ENCODE assay signal across 8 cellular contexts in the genomic region with DNA sequence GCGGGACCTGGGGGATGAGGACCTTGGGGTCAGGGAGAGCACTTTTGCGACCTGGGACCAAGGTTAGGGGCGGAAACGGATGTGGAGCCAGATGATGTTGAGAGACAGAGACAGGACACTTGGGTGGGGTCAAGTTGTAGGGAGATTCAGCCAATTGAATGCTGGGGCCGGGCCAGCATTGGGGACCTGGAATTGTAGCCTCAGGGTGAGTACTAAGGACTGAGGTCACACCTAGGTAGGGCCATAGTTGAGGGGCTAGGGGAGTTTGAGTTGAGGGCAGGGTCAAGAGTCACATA. TPM values are rescaled to one million over a fixed set of nuclear protein-coding genes. Genes with fewer than 3 reads are reported as not detected.
A peak's percentile ranks its signal among the peaks of the same experiment; 100 is the strongest.
DNase-seq lines count a peak whose midpoint lies in the region; ATAC-seq and TF ChIP-seq lines count a peak whose summit lies in the region.

No MANE protein-coding gene starts in this region.

- H3K4me1 Mint-ChIP-seq in activated B cell treated with CpG ODN at 0.5 μM for 24 hours = peaks cover 15% of the 10 kb centered on the region
- peaks cover 23% of the 10 kb centered on the region for H3K4me1 Mint-ChIP-seq in stimulated activated memory B cell treated with anti-CD40 and anti-IgM and Interleukin-4, amounts not matched to agents 10 μg/mL and 1 μg/mL and 100 μg/mL, for 72 hours

- intact Hi-C loops in activated B cell treated with CpG ODN at 0.5 μM for 24 hours (cut with micrococcal nuclease) = loop anchor here (1.0 to 5.0 kb wide), 10 partner anchors 12 to 469 kb away; a partner anchor contains a TSS

- H3K27me3 ChIP-seq in iPS DF 6.9 (ENCODE audit: control insufficient read depth, insufficient read depth, low read length) = no peaks in the 10 kb centered on the region

- no CpG with 5 or more reads among the region's 5 CpGs for WGBS in iPS DF 6.9 (ENCODE audit: insufficient coverage, insufficient read length)

- H3K36me3 ChIP-seq in iPS DF 6.9 (ENCODE audit: control insufficient read depth, insufficient read depth, low read length) = peaks cover 7% of the 10 kb centered on the region; the same call in 1 of the 2 replicates

- no peak for ATAC-seq in activated B cell treated with CpG ODN at 0.5 μM for 24 hours (ENCODE audit: low read depth)
- no peak for ATAC-seq in stimulated activated memory B cell treated with anti-CD40 and anti-IgM and Interleukin-4, amounts not matched to agents 10 μg/mL and 1 μg/mL and 100 μg/mL, for 72 hours
- ATAC-seq in GM18502 (IDR thresholded peaks at IDR 0.05; ENCODE audit: poor library complexity, unreplicated experiment) = no peak
- no peak for ATAC-seq in GM19397 (IDR thresholded peaks at IDR 0.05; ENCODE audit: unreplicated experiment)

- peak overlapping the region; percentile 6; the same call in 1 of the 2 replicates for H3K4me3 ChIP-seq in iPS DF 6.9 (ENCODE audit: low read length)

- H3K27ac Mint-ChIP-seq in activated B cell treated with CpG ODN at 0.5 μM for 24 hours = peak overlapping the region; percentile 73
- peak overlapping the region; percentile 97 for H3K27ac Mint-ChIP-seq in stimulated activated memory B cell treated with anti-CD40 and anti-IgM and Interleukin-4, amounts not matched to agents 10 μg/mL and 1 μg/mL and 100 μg/mL, for 72 hours

- H3K4me1 ChIP-seq in iPS DF 6.9 (ENCODE audit: control insufficient read depth, insufficient read depth, low read length) = peaks cover 2% of the 10 kb centered on the region

- no peak overlapping the region for H3K27ac ChIP-seq in iPS DF 6.9 (ENCODE audit: low read length)

- H3K9me3 Mint-ChIP-seq in activated B cell treated with CpG ODN at 0.5 μM for 24 hours = no peaks in the 10 kb centered on the region
- H3K9me3 Mint-ChIP-seq in stimulated activated memory B cell treated with anti-CD40 and anti-IgM and Interleukin-4, amounts not matched to agents 10 μg/mL and 1 μg/mL and 100 μg/mL, for 72 hours = no peaks in the 10 kb centered on the region

- peak; percentile 46 for DNase-seq in DMS53 (lab: John Stamatoyannopoulos, UW)
- no peak for DNase-seq in DMS53 treated with DMSO at 0.1 percent for 48 hours (lab: John Stamatoyannopoulos, UW; ENCODE audit: unreplicated experiment)
- no peak for DNase-seq in activated B cell treated with CpG ODN at 0.5 μM for 24 hours
- DNase-seq in iPS DF 6.9 (ENCODE audit: low read depth, low spot score) = no peak
- DNase-seq in GF-D8 (lab: John Stamatoyannopoulos, UW) = no peak

- CTCF ChIA-PET in activated B cell treated with CpG ODN at 0.5 μM for 24 hours (lab: Charles Lee) = no interaction called here

- H3K9me3 ChIP-seq in iPS DF 6.9 (ENCODE audit: control insufficient read depth, insufficient read depth, low read length) = no peaks in the 10 kb centered on the region

- TF ChIP-seq CTCF in activated B cell treated with CpG ODN at 0.5 μM for 24 hours (IDR thresholded peaks at IDR 0.05) = no peak

- no peaks in the 10 kb centered on the region for H3K27me3 Mint-ChIP-seq in activated B cell treated with CpG ODN at 0.5 μM for 24 hours
- no peaks in the 10 kb centered on the region for H3K27me3 Mint-ChIP-seq in stimulated activated memory B cell treated with anti-CD40 and anti-IgM and Interleukin-4, amounts not matched to agents 10 μg/mL and 1 μg/mL and 100 μg/mL, for 72 hours

- POLR2A ChIA-PET in activated B cell treated with CpG ODN at 0.5 μM for 24 hours (lab: Charles Lee) = interaction anchor here (0.6 to 2.1 kb wide), 6 partner anchors 12 to 490 kb away, joined by 3 to 47 read pairs (median 10); a partner anchor contains a TSS

- H3K36me3 Mint-ChIP-seq in activated B cell treated with CpG ODN at 0.5 μM for 24 hours (ENCODE audit: low read depth) = peaks cover 26% of the 10 kb centered on the region
- peaks cover 16% of the 10 kb centered on the region for H3K36me3 Mint-ChIP-seq in stimulated activated memory B cell treated with anti-CD40 and anti-IgM and Interleukin-4, amounts not matched to agents 10 μg/mL and 1 μg/mL and 100 μg/mL, for 72 hours

- H3K4me3 Mint-ChIP-seq in activated B cell treated with CpG ODN at 0.5 μM for 24 hours = peak overlapping the region; percentile 92
- H3K4me3 Mint-ChIP-seq in stimulated activated memory B cell treated with anti-CD40 and anti-IgM and Interleukin-4, amounts not matched to agents 10 μg/mL and 1 μg/mL and 100 μg/mL, for 72 hours = peak overlapping the region; percentile 88

RNA-seq across cellular contexts. Expression of a gene that starts 1.2 kb away (rescaled TPM):
- total RNA-seq in activated B cell treated with CpG ODN at 0.5 μM for 24 hours = 48.4 and 52.9 TPM in 2 replicates

RNA-seq across cellular contexts. Expression of a gene that starts 2.0 kb away (rescaled TPM):
- total RNA-seq in activated B cell treated with CpG ODN at 0.5 μM for 24 hours = 2.1 and 2.4 TPM in 2 replicates

RNA-seq across cellular contexts. Expression of a gene that starts 12.4 kb away (rescaled TPM):
- total RNA-seq in activated B cell treated with CpG ODN at 0.5 μM for 24 hours = 60.6 and 68.2 TPM in 2 replicates

RNA-seq across cellular contexts. Expression of a gene that starts 19.2 kb away (rescaled TPM):
- 67.6 and 68.1 TPM in 2 replicates for total RNA-seq in activated B cell treated with CpG ODN at 0.5 μM for 24 hours

RNA-seq across cellular contexts. Expression of a gene that starts 40.3 kb away (rescaled TPM):
- total RNA-seq in activated B cell treated with CpG ODN at 0.5 μM for 24 hours = not detected in 2 replicates
